ENCODE assay signal across 2 cellular contexts in genomic region chr11:70233511-70233919, GRCh38.
TF ChIP-seq lines count a peak whose summit lies in the region.

No MANE protein-coding gene starts in this region.

TF ChIP-seq in IMR-90, 13 proteins besides CTCF, POLR2A, EP300 and RAD21:
- TF ChIP-seq SMC3 (IDR thresholded peaks at IDR 0.05; ENCODE audit: low read depth, low read length) (no peak), RFX5 (IDR thresholded peaks at IDR 0.05; ENCODE audit: low read depth, low read length) (no peak), ELK1 (IDR thresholded peaks at IDR 0.05; ENCODE audit: borderline replicate concordance, low read depth, low read length) (no peak), FOS (IDR thresholded peaks at IDR 0.05; ENCODE audit: low read depth, low read length) (peak; percentile 46), CEBPB (IDR thresholded peaks at IDR 0.05; ENCODE audit: low read depth, low read length) (peak; percentile 33), CHD1 (IDR thresholded peaks at IDR 0.05; ENCODE audit: low read depth, low read length) (no peak), BHLHE40 (IDR thresholded peaks at IDR 0.05; ENCODE audit: low read depth, low read length) (peak; percentile 58), NFE2L2 (IDR thresholded peaks at IDR 0.05; ENCODE audit: low read depth, low read length) (no peak), MAZ (IDR thresholded peaks at IDR 0.05; ENCODE audit: borderline replicate concordance, low read depth, low read length) (no peak), RCOR1 (IDR thresholded peaks at IDR 0.05; ENCODE audit: insufficient replicate concordance, low read length) (no peak), MAFK (IDR thresholded peaks at IDR 0.05; ENCODE audit: low read depth, low read length) (no peak)

TF ChIP-seq in K562, 482 proteins besides CTCF, POLR2A, EP300 and RAD21 (continues in another document):
- TF ChIP-seq MEF2A (IDR thresholded peaks at IDR 0.05; ENCODE audit: control insufficient read depth, low read depth, low read length) (no peak), ERF (CRISPR knock-in tag; IDR thresholded peaks at IDR 0.05) (no peak), ADNP (tag; IDR thresholded peaks at IDR 0.05) (no peak; the same call in 1 of the 2 replicates), ZEB2 (IDR thresholded peaks at IDR 0.05) (peak; percentile 79), DPF2 (IDR thresholded peaks at IDR 0.05) (peak; percentile 79), ZNF3 (CRISPR knock-in tag; IDR thresholded peaks at IDR 0.05) (no peak), CBFA2T3 (IDR thresholded peaks at IDR 0.05) (no peak), PYGO2 (tag; IDR thresholded peaks at IDR 0.05) (no peak), CTBP1 (IDR thresholded peaks at IDR 0.05; ENCODE audit: borderline replicate concordance) (peak; percentile 42), POLR2H (tag; IDR thresholded peaks at IDR 0.05; ENCODE audit: low read depth) (no peak), XRCC4 (IDR thresholded peaks at IDR 0.05; ENCODE audit: extremely low read depth, insufficient read depth, insufficient read length) (no peak), JUN (IDR thresholded peaks at IDR 0.05; ENCODE audit: borderline replicate concordance, low read depth, low read length) (peak; percentile 78), JUN (CRISPR knock-in tag; IDR thresholded peaks at IDR 0.05; ENCODE audit: borderline replicate concordance) (no peak), RBM15 (IDR thresholded peaks at IDR 0.05; ENCODE audit: insufficient read depth, low read length) (no peak), RBM25 (IDR thresholded peaks at IDR 0.05; ENCODE audit: low read depth, low read length, severe bottlenecking) (no peak), KDM2B (CRISPR knock-in tag; IDR thresholded peaks at IDR 0.05) (no peak), PHF21A (IDR thresholded peaks at IDR 0.05; ENCODE audit: borderline replicate concordance, low read depth) (no peak), PHTF2 (CRISPR knock-in tag; IDR thresholded peaks at IDR 0.05) (no peak), EHMT2 (IDR thresholded peaks at IDR 0.05) (0 out of 2 replicates have a peak, but pooled peaks have one; percentile 17), RFX5 (IDR thresholded peaks at IDR 0.05; ENCODE audit: low read depth, low read length) (no peak), ZNF134 (CRISPR knock-in tag; conservative IDR thresholded peaks at IDR 0.05) (no peak), NCOA1 (IDR thresholded peaks at IDR 0.05; ENCODE audit: low read depth) (no peak), THRA (IDR thresholded peaks at IDR 0.05) (no peak), ZNF609 (CRISPR knock-in tag; IDR thresholded peaks at IDR 0.05; ENCODE audit: borderline replicate concordance) (no peak), ZNF764 (CRISPR knock-in tag; IDR thresholded peaks at IDR 0.05; ENCODE audit: low read depth) (no peak), BDP1 (IDR thresholded peaks at IDR 0.05; ENCODE audit: insufficient read depth, insufficient read length) (no peak), PBX2 (CRISPR knock-in tag; IDR thresholded peaks at IDR 0.05; ENCODE audit: low read depth) (no peak), PBX2 (tag; conservative IDR thresholded peaks at IDR 0.05; ENCODE audit: low read depth) (peak; percentile 29; the same call in 1 of the 2 replicates), FOSL1 (tag; conservative IDR thresholded peaks at IDR 0.05) (peak; percentile 98), RFX1 (IDR thresholded peaks at IDR 0.05) (no peak), NR2F6 (CRISPR knock-in tag; IDR thresholded peaks at IDR 0.05) (no peak), BACH1 (tag; IDR thresholded peaks at IDR 0.05) (no peak), KHSRP (IDR thresholded peaks at IDR 0.05) (no peak), ZNF184 (CRISPR knock-in tag; IDR thresholded peaks at IDR 0.05) (no peak), ZNF12 (CRISPR knock-in tag; IDR thresholded peaks at IDR 0.05) (no peak), BRF2 (IDR thresholded peaks at IDR 0.05; ENCODE audit: borderline replicate concordance, insufficient read depth, insufficient read length) (no peak), PHB2 (IDR thresholded peaks at IDR 0.05; ENCODE audit: low read depth) (no peak), SRSF7 (optimal IDR thresholded peaks at IDR 0.05; ENCODE audit: low read depth, low read length) (no peak), YY1 (IDR thresholded peaks at IDR 0.05; ENCODE audit: borderline replicate concordance in 1 of 3, control insufficient read depth in 1 of 3, extremely low read depth in 1 of 3, insufficient read depth in 3 of 3, insufficient read length in 1 of 3, insufficient replicate concordance in 2 of 3, low read depth in 1 of 3, low read length in 2 of 3) (no peak), FOS (IDR thresholded peaks at IDR 0.05; ENCODE audit: extremely low read depth, insufficient read length) (peak; percentile 21), MAX (CRISPR knock-in tag; IDR thresholded peaks at IDR 0.05) (no peak), SOX6 (IDR thresholded peaks at IDR 0.05) (peak; percentile 84), MXI1 (IDR thresholded peaks at IDR 0.05; ENCODE audit: low read depth, low read length) (no peak), SMARCA5 (IDR thresholded peaks at IDR 0.05) (no peak), BRD4 (IDR thresholded peaks at IDR 0.05) (no peak), FOXK1 (CRISPR knock-in tag; IDR thresholded peaks at IDR 0.05; ENCODE audit: borderline replicate concordance) (no peak), ZBTB9 (CRISPR knock-in tag; IDR thresholded peaks at IDR 0.05) (no peak), ARHGAP35 (IDR thresholded peaks at IDR 0.05; ENCODE audit: partially characterized antibody) (no peak), TAF1 (IDR thresholded peaks at IDR 0.05; ENCODE audit: control insufficient read depth, extremely low read depth, insufficient read depth, low read length, severe bottlenecking) (no peak), ATF7 (IDR thresholded peaks at IDR 0.05) (peak; percentile 32; the same call in 1 of the 2 replicates), SMARCA4 (IDR thresholded peaks at IDR 0.05) (peak; percentile 80), NR3C1 (CRISPR knock-in tag; IDR thresholded peaks at IDR 0.05) (no peak), MAFG (tag; conservative IDR thresholded peaks at IDR 0.05) (0 out of 2 replicates have a peak, but pooled peaks have one; percentile 31), ZNF239 (CRISPR knock-in tag; IDR thresholded peaks at IDR 0.05) (no peak), CXXC5 (CRISPR knock-in tag; IDR thresholded peaks at IDR 0.05) (no peak), SMARCE1 (IDR thresholded peaks at IDR 0.05) (peak; percentile 84), ETV1 (tag; conservative IDR thresholded peaks at IDR 0.05; ENCODE audit: low read depth) (no peak), ZNF324 (CRISPR knock-in tag; IDR thresholded peaks at IDR 0.05) (no peak), C11orf30 (IDR thresholded peaks at IDR 0.05; ENCODE audit: low read depth) (peak; percentile 58; the same call in 1 of the 2 replicates), JUNB (CRISPR knock-in tag; conservative IDR thresholded peaks at IDR 0.05) (0 out of 2 replicates have a peak, but pooled peaks have one; percentile 13), SMARCB1 (IDR thresholded peaks at IDR 0.05; ENCODE audit: insufficient read length, low read depth) (no peak), ZNF165 (CRISPR knock-in tag; IDR thresholded peaks at IDR 0.05; ENCODE audit: borderline replicate concordance) (no peak), ZNF174 (CRISPR knock-in tag; IDR thresholded peaks at IDR 0.05) (no peak)
